Comparison of ENCODE assay signal across 33 cellular contexts in genomic region chr1:223264529-223264928, GRCh38.
"Had no signal": no experiment of that assay in that cellular context is flagged by ENCODE, and none has a peak within 500 bp of the region (broad histone marks: within the 10 kb centered on the region; RNA-seq: fewer than 3 reads in every experiment).

No MANE protein-coding gene starts in this region.

- H3K4me1 Mint-ChIP-seq: activated B cell treated with CpG ODN at 0.5 μM for 24 hours; activated CD4-positive, alpha-beta T cell treated with anti-CD3 and anti-CD28 coated beads, Interleukin-2, amount 10 ng/mL, durations not matched to agents 24 days and 14 days; activated naive CD8-positive, alpha-beta T cell treated with anti-CD3 and anti-CD28 coated beads for 36 hours; activated T-helper 17 cell treated with anti-CD3 and anti-CD28 coated beads, Interleukin-2, amount 50 U/mL, for 72 hours had no signal

- H3K9me3 ChIP-seq: adrenal gland, body of pancreas, breast epithelium had no signal

- H3K27ac Mint-ChIP-seq: activated B cell treated with CpG ODN at 0.5 μM for 24 hours; activated CD4-positive, alpha-beta memory T cell treated with anti-CD3 and anti-CD28 coated beads for 36 hours; activated CD4-positive, alpha-beta T cell treated with anti-CD3 and anti-CD28 coated beads, Interleukin-2, amount 10 ng/mL, durations not matched to agents 24 days and 14 days; activated CD8-positive, alpha-beta T cell treated with anti-CD3 and anti-CD28 coated beads for 36 hours; activated naive CD4-positive, alpha-beta T cell treated with anti-CD3 and anti-CD28 coated beads for 36 hours; activated naive CD4-positive, alpha-beta T cell treated with anti-CD3 and anti-CD28 coated beads, Interleukin-2, amount 50 U/mL, for 72 hours; activated naive CD8-positive, alpha-beta T cell treated with anti-CD3 and anti-CD28 coated beads for 36 hours; activated T-cell treated with anti-CD3 and anti-CD28 coated beads, Interleukin-2, amount 50 U/mL, for 72 hours; activated T-helper 1 cell treated with anti-CD3 and anti-CD28 coated beads, Interleukin-12 subunit alpha, Interleukin-12 subunit beta, Interleukin-2, Interleukin-4 antibody, amounts not matched to agents 30 ng/mL and 10 ng/mL and 1 ng/mL, durations not matched to agents 14 hours and 24 hours and 36 hours; activated T-helper 17 cell treated with anti-CD3 and anti-CD28 coated beads, Interleukin-2, amount 50 U/mL, for 72 hours; T-helper 1 cell treated with Interleukin-12 subunit alpha and Interleukin-12 subunit beta and Interleukin-4 antibody, amounts not matched to agents 30 μg/mL and 1 μg/mL, for 36 hours had no signal

- H3K27me3 Mint-ChIP-seq: activated CD4-positive, alpha-beta memory T cell treated with anti-CD3 and anti-CD28 coated beads for 36 hours; activated CD4-positive, alpha-beta T cell treated with anti-CD3 and anti-CD28 coated beads, Interleukin-2, amount 10 ng/mL, durations not matched to agents 24 days and 14 days; activated CD8-positive, alpha-beta T cell treated with anti-CD3 and anti-CD28 coated beads for 36 hours; activated naive CD8-positive, alpha-beta T cell treated with anti-CD3 and anti-CD28 coated beads for 36 hours; activated T-helper 17 cell treated with anti-CD3 and anti-CD28 coated beads, Interleukin-2, amount 50 U/mL, for 72 hours had no signal

- DNase-seq: activated B cell treated with CpG ODN at 0.5 μM for 24 hours; activated CD4-positive, alpha-beta memory T cell treated with anti-CD3 and anti-CD28 coated beads for 36 hours; activated CD4-positive, alpha-beta T cell treated with anti-CD3 and anti-CD28 coated beads for 4 hours; activated CD4-positive, alpha-beta T cell treated with anti-CD3 and anti-CD28 coated beads, Interleukin-2, amount 10 ng/mL, durations not matched to agents 24 days and 14 days; activated CD4-positive, alpha-beta T cell treated with anti-CD3 and anti-CD28 coated beads, Interleukin-2, amount 50 U/mL, for 1 hour; activated CD4-positive, alpha-beta T cell treated with anti-CD3 and anti-CD28 coated beads, Interleukin-2, amount 50 U/mL, for 4 hours; activated CD4-positive, CD25-positive, alpha-beta regulatory T cell treated with anti-CD3 and anti-CD28 coated beads, Interleukin-2, amount 50 U/mL, for 72 hours; activated CD8-positive, alpha-beta memory T cell treated with anti-CD3 and anti-CD28 coated beads, Interleukin-2, amount 50 U/mL, for 4 hours; activated CD8-positive, alpha-beta T cell treated with anti-CD3 and anti-CD28 coated beads for 36 hours; activated effector memory CD4-positive, alpha-beta T cell treated with anti-CD3 and anti-CD28 coated beads, Interleukin-2, amount 50 U/mL, for 16 hours; activated gamma-delta T cell treated with Interleukin-2 at 50 U/mL for 16 hours; activated naive CD4-positive, alpha-beta T cell; activated naive CD4-positive, alpha-beta T cell treated with anti-CD3 and anti-CD28 coated beads for 36 hours; activated naive CD4-positive, alpha-beta T cell treated with anti-CD3 and anti-CD28 coated beads, Interleukin-2, amount 50 U/mL, for 16 hours; activated naive CD8-positive, alpha-beta T cell treated with anti-CD3 and anti-CD28 coated beads for 36 hours; activated T-cell treated with anti-CD3 and anti-CD28 coated beads for 4 hours; activated T-cell treated with anti-CD3 and anti-CD28 coated beads, Interleukin-2, amount 50 U/mL, for 1 hour; activated T-cell treated with anti-CD3 and anti-CD28 coated beads, Interleukin-2, amount 50 U/mL, for 4 hours; activated T-cell treated with anti-CD3 and anti-CD28 coated beads, Interleukin-2, amount 50 U/mL, for 72 hours; adrenal gland; amniotic stem cell; aorta; body of pancreas; brain microvascular endothelial cell; central memory CD4-positive, alpha-beta T cell; T-helper 1 cell had no signal

- H3K36me3 ChIP-seq: adrenal gland, brain microvascular endothelial cell, breast epithelium had no signal

- H3K4me1 ChIP-seq: adrenal gland, breast epithelium had no signal

- H3K27ac ChIP-seq: adrenal gland, body of pancreas, brain microvascular endothelial cell, breast epithelium, VCaP had no signal

- FAIRE-seq: astrocyte had no signal

- H3K4me3 Mint-ChIP-seq: activated B cell treated with CpG ODN at 0.5 μM for 24 hours; activated CD4-positive, alpha-beta memory T cell treated with anti-CD3 and anti-CD28 coated beads for 36 hours; activated CD4-positive, alpha-beta T cell treated with anti-CD3 and anti-CD28 coated beads, Interleukin-2, amount 10 ng/mL, durations not matched to agents 24 days and 14 days; activated CD8-positive, alpha-beta T cell treated with anti-CD3 and anti-CD28 coated beads for 36 hours; activated naive CD4-positive, alpha-beta T cell treated with anti-CD3 and anti-CD28 coated beads for 36 hours; activated naive CD8-positive, alpha-beta T cell treated with anti-CD3 and anti-CD28 coated beads for 36 hours; activated T-cell treated with anti-CD3 and anti-CD28 coated beads, Interleukin-2, amount 50 U/mL, for 4 hours; activated T-cell treated with anti-CD3 and anti-CD28 coated beads, Interleukin-2, amount 50 U/mL, for 72 hours; activated T-helper 1 cell treated with anti-CD3 and anti-CD28 coated beads, Interleukin-12 subunit alpha, Interleukin-12 subunit beta, Interleukin-2, Interleukin-4 antibody, amounts not matched to agents 30 ng/mL and 10 ng/mL and 1 ng/mL, durations not matched to agents 14 hours and 24 hours and 36 hours; activated T-helper 17 cell treated with anti-CD3 and anti-CD28 coated beads, Interleukin-2, amount 50 U/mL, for 72 hours; T-helper 1 cell treated with Interleukin-12 subunit alpha and Interleukin-12 subunit beta and Interleukin-4 antibody, amounts not matched to agents 30 μg/mL and 1 μg/mL, for 36 hours had no signal

- ATAC-seq: activated CD8-positive, alpha-beta T cell treated with anti-CD3 and anti-CD28 coated beads for 36 hours; activated naive CD4-positive, alpha-beta T cell treated with anti-CD3 and anti-CD28 coated beads, Interleukin-2, amount 50 U/mL, for 72 hours; activated T-cell treated with anti-CD3 and anti-CD28 coated beads, Interleukin-2, amount 50 U/mL, for 4 hours; activated T-cell treated with anti-CD3 and anti-CD28 coated beads, Interleukin-2, amount 50 U/mL, for 72 hours; activated T-helper 17 cell treated with anti-CD3 and anti-CD28 coated beads, Interleukin-2, amount 50 U/mL, for 72 hours; body of pancreas had no signal

- H3K4me3 ChIP-seq: adrenal gland, body of pancreas, breast epithelium had no signal

- H3K27me3 ChIP-seq: adrenal gland, body of pancreas, brain microvascular endothelial cell, breast epithelium had no signal

- H3K36me3 Mint-ChIP-seq: activated CD4-positive, alpha-beta memory T cell treated with anti-CD3 and anti-CD28 coated beads for 36 hours; activated naive CD8-positive, alpha-beta T cell treated with anti-CD3 and anti-CD28 coated beads for 36 hours had no signal
